Comparison of ENCODE assay signal across 1 cellular context in genomic region chr1:202220733-202221132, GRCh38.
TF ChIP-seq lines count a peak whose summit lies in the region.

No MANE protein-coding gene starts in this region.

TF ChIP-seq in HEK293, 187 proteins besides CTCF, POLR2A, EP300 and RAD21 (continued from another document and continues in another):
- TF ChIP-seq PRDM10 (tag by site-specific recombination; IDR thresholded peaks at IDR 0.05) = no peak
- peak; percentile 54; the same call in 1 of the 2 replicates for TF ChIP-seq ZFP69B (tag by site-specific recombination; IDR thresholded peaks at IDR 0.05)
- no peak for TF ChIP-seq SETDB1 (IDR thresholded peaks at IDR 0.05; ENCODE audit: insufficient read length, low read length)
- no peak for TF ChIP-seq TRIM28 (IDR thresholded peaks at IDR 0.05; ENCODE audit: borderline replicate concordance, low read length)
- TF ChIP-seq PATZ1 (tag by site-specific recombination; IDR thresholded peaks at IDR 0.05) = peak; percentile 28; the same call in 1 of the 2 replicates
- TF ChIP-seq ZNF398 (tag by site-specific recombination; IDR thresholded peaks at IDR 0.05) = peak; percentile 84
- no peak for TF ChIP-seq ZNF585B (tag by site-specific recombination; IDR thresholded peaks at IDR 0.05)
- TF ChIP-seq ZNF221 (tag by site-specific recombination; IDR thresholded peaks at IDR 0.05; ENCODE audit: borderline replicate concordance) = no peak
- 0 out of 2 replicates have a peak, but pooled peaks have one; percentile 19 for TF ChIP-seq ZNF747 (tag by site-specific recombination; IDR thresholded peaks at IDR 0.05)
- no peak for TF ChIP-seq ZNF791 (tag by site-specific recombination; IDR thresholded peaks at IDR 0.05)
- no peak for TF ChIP-seq REST (tag by site-specific recombination; IDR thresholded peaks at IDR 0.05)
- no peak for TF ChIP-seq SCRT1 (tag by site-specific recombination; IDR thresholded peaks at IDR 0.05; ENCODE audit: borderline replicate concordance)
- TF ChIP-seq, protein P1, sequence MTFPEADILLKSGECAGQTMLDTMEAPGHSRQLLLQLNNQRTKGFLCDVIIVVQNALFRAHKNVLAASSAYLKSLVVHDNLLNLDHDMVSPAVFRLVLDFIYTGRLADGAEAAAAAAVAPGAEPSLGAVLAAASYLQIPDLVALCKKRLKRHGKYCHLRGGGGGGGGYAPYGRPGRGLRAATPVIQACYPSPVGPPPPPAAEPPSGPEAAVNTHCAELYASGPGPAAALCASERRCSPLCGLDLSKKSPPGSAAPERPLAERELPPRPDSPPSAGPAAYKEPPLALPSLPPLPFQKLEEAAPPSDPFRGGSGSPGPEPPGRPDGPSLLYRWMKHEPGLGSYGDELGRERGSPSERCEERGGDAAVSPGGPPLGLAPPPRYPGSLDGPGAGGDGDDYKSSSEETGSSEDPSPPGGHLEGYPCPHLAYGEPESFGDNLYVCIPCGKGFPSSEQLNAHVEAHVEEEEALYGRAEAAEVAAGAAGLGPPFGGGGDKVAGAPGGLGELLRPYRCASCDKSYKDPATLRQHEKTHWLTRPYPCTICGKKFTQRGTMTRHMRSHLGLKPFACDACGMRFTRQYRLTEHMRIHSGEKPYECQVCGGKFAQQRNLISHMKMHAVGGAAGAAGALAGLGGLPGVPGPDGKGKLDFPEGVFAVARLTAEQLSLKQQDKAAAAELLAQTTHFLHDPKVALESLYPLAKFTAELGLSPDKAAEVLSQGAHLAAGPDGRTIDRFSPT (tag by site-specific recombination; IDR thresholded peaks at IDR 0.05) = peak; percentile 79
- TF ChIP-seq KLF8 (tag by site-specific recombination; IDR thresholded peaks at IDR 0.05) = peak; percentile 43; the same call in 1 of the 2 replicates
- peak; percentile 95 for TF ChIP-seq ZNF24 (tag by site-specific recombination; IDR thresholded peaks at IDR 0.05)
- no peak for TF ChIP-seq SP2 (tag by site-specific recombination; IDR thresholded peaks at IDR 0.05)
- no peak for TF ChIP-seq ZNF292 (tag by site-specific recombination; IDR thresholded peaks at IDR 0.05; ENCODE audit: borderline replicate concordance, low read depth)
- TF ChIP-seq ZNF561 (tag by site-specific recombination; IDR thresholded peaks at IDR 0.05; ENCODE audit: borderline replicate concordance) = no peak
- no peak for TF ChIP-seq ZNF654 (tag by site-specific recombination; IDR thresholded peaks at IDR 0.05; ENCODE audit: low read depth)
- TF ChIP-seq ZNF549 (tag by site-specific recombination; IDR thresholded peaks at IDR 0.05) = no peak
- TF ChIP-seq ZNF433 (tag by site-specific recombination; IDR thresholded peaks at IDR 0.05; ENCODE audit: low read depth) = no peak
- TF ChIP-seq ZNF184 (tag by site-specific recombination; IDR thresholded peaks at IDR 0.05) = peak; percentile 69; the same call in 1 of the 2 replicates
- no peak for TF ChIP-seq BCL11B (tag by site-specific recombination; IDR thresholded peaks at IDR 0.05; ENCODE audit: low read depth)
- no peak for TF ChIP-seq ZNF10 (tag by site-specific recombination; IDR thresholded peaks at IDR 0.05)
- TF ChIP-seq ZBTB17 (tag by site-specific recombination; IDR thresholded peaks at IDR 0.05) = peak; percentile 42; the same call in 1 of the 2 replicates
- TF ChIP-seq ZNF133 (tag by site-specific recombination; IDR thresholded peaks at IDR 0.05) = no peak
- TF ChIP-seq ZNF837 (tag by site-specific recombination; IDR thresholded peaks at IDR 0.05) = no peak
- no peak for TF ChIP-seq ZNF624 (tag by site-specific recombination; IDR thresholded peaks at IDR 0.05)
- TF ChIP-seq WT1 (tag by site-specific recombination; IDR thresholded peaks at IDR 0.05) = peak; percentile 44; the same call in 1 of the 2 replicates
- no peak for TF ChIP-seq ZNF175 (tag by site-specific recombination; IDR thresholded peaks at IDR 0.05)
- TF ChIP-seq PRDM6 (tag by site-specific recombination; IDR thresholded peaks at IDR 0.05) = no peak
- no peak for TF ChIP-seq ZNF302 (tag by site-specific recombination; IDR thresholded peaks at IDR 0.05; ENCODE audit: low read depth)
- TF ChIP-seq ZBTB1 (tag by site-specific recombination; IDR thresholded peaks at IDR 0.05) = peak; percentile 53; the same call in 1 of the 2 replicates
- TF ChIP-seq SP7 (tag by site-specific recombination; IDR thresholded peaks at IDR 0.05) = peak; percentile 75
- TF ChIP-seq ZNF426 (tag by site-specific recombination; IDR thresholded peaks at IDR 0.05) = no peak
- no peak for TF ChIP-seq ZNF776 (tag by site-specific recombination; IDR thresholded peaks at IDR 0.05; ENCODE audit: borderline replicate concordance)
- 0 out of 2 replicates have a peak, but pooled peaks have one; percentile 28 for TF ChIP-seq ZEB2 (tag by site-specific recombination; IDR thresholded peaks at IDR 0.05)
- TF ChIP-seq SP3 (tag by site-specific recombination; IDR thresholded peaks at IDR 0.05) = no peak
- TF ChIP-seq HOXD13 (CRISPR knock-in tag; IDR thresholded peaks at IDR 0.05; ENCODE audit: borderline replicate concordance) = no peak
- TF ChIP-seq GLIS2 (tag by site-specific recombination; IDR thresholded peaks at IDR 0.05) = no peak
- TF ChIP-seq GLI4 (tag by site-specific recombination; IDR thresholded peaks at IDR 0.05) = no peak
- TF ChIP-seq ZNF335 (tag by site-specific recombination; conservative IDR thresholded peaks at IDR 0.05) = no peak
- TF ChIP-seq YY1 (tag by site-specific recombination; IDR thresholded peaks at IDR 0.05) = no peak
- peak; percentile 68 for TF ChIP-seq FEZF1 (tag by site-specific recombination; IDR thresholded peaks at IDR 0.05)
- TF ChIP-seq ZSCAN23 (tag by site-specific recombination; IDR thresholded peaks at IDR 0.05) = peak; percentile 90
